ENCODE assay signal across 20 cellular contexts in genomic region chr15:28101201-28101600, GRCh38. TPM values are rescaled to one million over a fixed set of nuclear protein-coding genes. Genes with fewer than 3 reads are reported as not detected.
DNase-seq lines count a peak whose midpoint lies in the region; ATAC-seq and TF ChIP-seq lines count a peak whose summit lies in the region.
"Had no signal": no experiment of that assay in that cellular context is flagged by ENCODE, and none has a peak within 500 bp of the region (broad histone marks: within the 10 kb centered on the region; RNA-seq: fewer than 3 reads in every experiment).

No MANE protein-coding gene starts in this region.

- peaks cover 30% of the 10 kb centered on the region for H4K20me1 ChIP-seq in BLaER1

- no peak for TF ChIP-seq POLR2A in erythroblast (IDR thresholded peaks at IDR 0.05; ENCODE audit: low read length)

- H3K4me2 ChIP-seq in BLaER1: peak overlapping the region; percentile 36; the same call in 1 of the 2 replicates

- no peak overlapping the region for H3K4me3 ChIP-seq in BLaER1
- H3K4me3 ChIP-seq in RWPE2 (ENCODE audit: severe bottlenecking): no peak overlapping the region

- H3K36me3 ChIP-seq in BLaER1 (no peaks in the 10 kb centered on the region), RWPE2 (ENCODE audit: low read depth) (no peaks in the 10 kb centered on the region)

- no peak for TF ChIP-seq CTCF in RWPE2 (IDR thresholded peaks at IDR 0.05; ENCODE audit: poor library complexity, severe bottlenecking)
- TF ChIP-seq CTCF in glutamatergic neuron (IDR thresholded peaks at IDR 0.05; ENCODE audit: partially characterized antibody, unreplicated experiment): no peak

- peaks cover 37% of the 10 kb centered on the region for H3K4me1 Mint-ChIP-seq in glutamatergic neuron (ENCODE audit: low read depth, unreplicated experiment)
- H3K4me1 Mint-ChIP-seq in T-helper 17 cell: peaks cover 33% of the 10 kb centered on the region

- H3K9me3 ChIP-seq in BLaER1 (no peaks in the 10 kb centered on the region), RWPE2 (ENCODE audit: severe bottlenecking) (no peaks in the 10 kb centered on the region), T-helper 17 cell (ENCODE audit: control insufficient read depth, low read length, poor library complexity, severe bottlenecking) (no peaks in the 10 kb centered on the region)

- peaks cover 19% of the 10 kb centered on the region for H3K9me3 Mint-ChIP-seq in glutamatergic neuron (ENCODE audit: unreplicated experiment)

- H3K36me3 Mint-ChIP-seq in glutamatergic neuron (ENCODE audit: unreplicated experiment) (no peaks in the 10 kb centered on the region), T-helper 17 cell (ENCODE audit: low read depth) (peaks cover 19% of the 10 kb centered on the region)

- peak; percentile 38 for DNase-seq in RWPE2 (ENCODE audit: low spot score)
- DNase-seq in glutamatergic neuron: no peak
- DNase-seq in posterior vena cava (ENCODE audit: low spot score): peak; percentile 78
- no peak for DNase-seq in T-helper 17 cell
- no peak for DNase-seq in T-helper 9 cell
- no peak for DNase-seq in erythroblast (lab: John Stamatoyannopoulos, UW)
- no peak for DNase-seq in activated CD4-positive, CD25-positive, alpha-beta regulatory T cell (lab: John Stamatoyannopoulos, UW)
- DNase-seq: 8988T, AML-193, DMS79, NCI-H1105, NCI-H146, NCI-H2029, NCI-H345, NCI-H524 treated with DMSO at 0.1 percent for 48 hours, SHP77 had no signal

- H3K27ac ChIP-seq in BLaER1 (no peak overlapping the region), RWPE2 (ENCODE audit: poor library complexity, severe bottlenecking) (no peak overlapping the region)
- H3K27ac ChIP-seq: C4-2B had no signal

- peaks cover 32% of the 10 kb centered on the region for H3K27me3 Mint-ChIP-seq in glutamatergic neuron (ENCODE audit: unreplicated experiment)
- H3K27me3 Mint-ChIP-seq in T-helper 17 cell: peaks cover 54% of the 10 kb centered on the region

- ATAC-seq in RWPE2 (ENCODE audit: low read depth): no peak
- ATAC-seq in T-helper 17 cell: no peak
- ATAC-seq: HCT116 had no signal

- intact Hi-C loops in posterior vena cava (cut with DNase I): no loop called here

- peaks cover 67% of the 10 kb centered on the region for H3K27me3 ChIP-seq in BLaER1
- peaks cover 38% of the 10 kb centered on the region for H3K27me3 ChIP-seq in RWPE2 (ENCODE audit: insufficient read depth, poor library complexity, severe bottlenecking)

- H3K4me1 ChIP-seq in BLaER1: peaks cover 44% of the 10 kb centered on the region
- no peaks in the 10 kb centered on the region for H3K4me1 ChIP-seq in RWPE2 (ENCODE audit: insufficient read depth, poor library complexity, severe bottlenecking)

- H3K4me3 Mint-ChIP-seq in glutamatergic neuron (ENCODE audit: unreplicated experiment) (no peak overlapping the region), T-helper 17 cell (no peak overlapping the region)

- no peak overlapping the region for H3K9ac ChIP-seq in BLaER1

- H3K27ac Mint-ChIP-seq in glutamatergic neuron (ENCODE audit: unreplicated experiment) (peak overlapping the region; percentile 11), T-helper 17 cell (no peak overlapping the region)

RNA-seq across cellular contexts. Expression of gene OCA2, which starts 2.1 kb away (rescaled TPM):
- total RNA-seq in glutamatergic neuron (ENCODE audit: unreplicated experiment) (1.7 TPM), posterior vena cava (1 to 10 TPM in 1 of 2 donors, under 1 TPM in 1; 0.38 to 1.4 TPM), T-helper 17 cell (not detected)
- total RNA-seq: RPMI7951 had no signal

Comparison
In these comparisons a context has a peak if more than half of its experiments do, and no peak if none do; other contexts are left out.
1. DNase-seq: peak in RWPE2 (single experiment) and posterior vena cava (single experiment); none in glutamatergic neuron (single experiment), T-helper 17 cell (0 of 3), T-helper 9 cell (single experiment), erythroblast (0 of 2) and activated CD4-positive, CD25-positive, alpha-beta regulatory T cell (0 of 4).